ENCODE assay signal across 8 cellular contexts in the genomic region with DNA sequence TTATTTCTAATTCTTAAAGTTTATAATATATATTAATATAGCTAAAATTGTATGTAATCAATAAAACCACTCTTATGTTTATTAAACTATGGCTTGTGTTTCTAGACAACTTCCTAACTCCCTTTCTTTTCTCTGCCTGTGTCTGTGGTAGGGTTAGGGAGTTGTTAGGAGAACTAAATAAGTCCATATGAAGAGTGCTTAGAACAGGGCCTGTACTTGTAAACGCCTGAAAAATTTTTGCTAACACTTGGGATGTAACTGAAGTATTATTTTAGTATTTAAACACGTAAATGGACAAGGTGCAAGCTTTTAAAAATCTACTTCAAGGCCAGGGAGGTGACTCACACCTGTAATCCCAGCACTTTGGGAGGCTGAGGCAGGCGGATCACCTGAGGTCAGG. TPM values are rescaled to one million over a fixed set of nuclear protein-coding genes. Genes with fewer than 3 reads are reported as not detected.
DNase-seq lines count a peak whose midpoint lies in the region; ATAC-seq, FAIRE-seq and TF ChIP-seq lines count a peak whose summit lies in the region.
"Not testable (repeated sequence)": the region's sequence is repeated elsewhere in the genome, so short reads cannot be mapped to it uniquely, and the experiment has no call there.

No MANE protein-coding gene starts in this region.

- in situ Hi-C loops in K562 (cut with MboI), result not testable (repeated sequence)

- not testable (repeated sequence) for H3K4me1 ChIP-seq in K562 (replicated peaks in 1 of 2; ENCODE audit: control insufficient read depth in 2 of 2, insufficient read depth in 2 of 2, low read length in 2 of 2); left lung; upper lobe of right lung

- H3K4me1 Mint-ChIP-seq in T-helper 17 cell, result not testable (repeated sequence)
- peaks cover 10% of the 10 kb centered on the region for H3K4me1 Mint-ChIP-seq in activated CD4-positive, alpha-beta T cell treated with anti-CD3 and anti-CD28 coated beads for 36 hours
- H3K4me1 Mint-ChIP-seq in activated naive CD4-positive, alpha-beta T cell treated with anti-CD3 and anti-CD28 coated beads, Interleukin-2, amount 50 U/mL, for 24 hours, result peaks cover 13% of the 10 kb centered on the region

- ATAC-seq in T-helper 17 cell; activated CD4-positive, alpha-beta T cell treated with anti-CD3 and anti-CD28 coated beads for 36 hours: not testable (repeated sequence)
- ATAC-seq in K562 (peak; percentile 50), left lung (peak; percentile 36), upper lobe of right lung (peak; percentile 35)

- H3K27me3 Mint-ChIP-seq in T-helper 17 cell; activated CD4-positive, alpha-beta T cell treated with anti-CD3 and anti-CD28 coated beads for 36 hours; activated naive CD4-positive, alpha-beta T cell treated with anti-CD3 and anti-CD28 coated beads, Interleukin-2, amount 50 U/mL, for 24 hours: not testable (repeated sequence)

- FAIRE-seq in RCC 7860 (lab: Jason Lieb, UNC), result peak; percentile 29
- not testable (repeated sequence) for FAIRE-seq in K562 (lab: Jason Lieb, UNC)

- not testable (repeated sequence) for H3K36me3 Mint-ChIP-seq in T-helper 17 cell (ENCODE audit: low read depth)
- H3K36me3 Mint-ChIP-seq in activated CD4-positive, alpha-beta T cell treated with anti-CD3 and anti-CD28 coated beads for 36 hours (ENCODE audit: low read depth), result peaks cover 49% of the 10 kb centered on the region
- H3K36me3 Mint-ChIP-seq in activated naive CD4-positive, alpha-beta T cell treated with anti-CD3 and anti-CD28 coated beads, Interleukin-2, amount 50 U/mL, for 24 hours, result peaks cover 23% of the 10 kb centered on the region

- not testable (repeated sequence) for H3K9me3 ChIP-seq in T-helper 17 cell (ENCODE audit: control insufficient read depth, low read length, poor library complexity, severe bottlenecking); K562 (replicated peaks; ENCODE audit: control insufficient read depth, insufficient read depth, low read depth, low read length); upper lobe of right lung
- peaks cover 0 to 24% of the 10 kb centered on the region in 2 donors for H3K9me3 ChIP-seq in left lung

- not testable (repeated sequence) for TF ChIP-seq POLR2A in K562 (conservative IDR thresholded peaks at IDR 0.05)

- not testable (repeated sequence) for H3K9me1 ChIP-seq in K562 (ENCODE audit: control insufficient read depth, insufficient read depth, low read length)

- TF ChIP-seq CTCF in K562 (IDR thresholded peaks at IDR 0.05 in 2 of 3, conservative IDR thresholded peaks at IDR 0.05 in 1 of 3; ENCODE audit: insufficient read depth in 2 of 3, low read depth in 1 of 3, low read length in 3 of 3); left lung (IDR thresholded peaks at IDR 0.05); upper lobe of right lung (IDR thresholded peaks at IDR 0.05): not testable (repeated sequence)

- not testable (repeated sequence) for H3K9ac ChIP-seq in K562 (ENCODE audit: insufficient read depth in 1 of 2, low read depth in 2 of 2, low read length in 2 of 2)

- not testable (repeated sequence) for H3K27ac ChIP-seq in K562 (ENCODE audit: extremely low read depth, low read depth, low read length); left lung; upper lobe of right lung

- CTCF ChIA-PET in activated CD4-positive, alpha-beta T cell treated with anti-CD3 and anti-CD28 coated beads for 36 hours (lab: Charles Lee); K562 (lab: Yijun Ruan, JAX; ENCODE audit: low intra/inter-chr PET ratio): not testable (repeated sequence)

- peak overlapping the region; percentile 31 for H3K4me3 Mint-ChIP-seq in T-helper 17 cell
- not testable (repeated sequence) for H3K4me3 Mint-ChIP-seq in activated CD4-positive, alpha-beta T cell treated with anti-CD3 and anti-CD28 coated beads for 36 hours; activated naive CD4-positive, alpha-beta T cell treated with anti-CD3 and anti-CD28 coated beads, Interleukin-2, amount 50 U/mL, for 24 hours

- H3K79me2 ChIP-seq in K562 (ENCODE audit: control insufficient read depth, insufficient read depth, low read length), result not testable (repeated sequence)

- BruUV-seq in K562 (replicated peaks; lab: Mats Ljungman, UMichigan), result not testable (repeated sequence)

- H4K20me1 ChIP-seq in K562 (replicated peaks; ENCODE audit: control insufficient read depth, insufficient read depth, low read length), result not testable (repeated sequence)

- POLR2A ChIA-PET in activated CD4-positive, alpha-beta T cell treated with anti-CD3 and anti-CD28 coated beads for 36 hours (lab: Charles Lee), result not testable (repeated sequence)
- POLR2A ChIA-PET in K562 (lab: Yijun Ruan, JAX), result interaction anchor here (0.9 kb wide), 1 partner anchor 18 kb away, joined by 4 read pairs; no protein-coding TSS in a partner anchor

- WGBS in K562 (ENCODE audit: insufficient coverage, low coverage, missing lambda C conversion rate), result 93% methylated on average over 3 of the region's 3 CpGs

- not testable (repeated sequence) for H3K27ac Mint-ChIP-seq in T-helper 17 cell
- H3K27ac Mint-ChIP-seq in activated CD4-positive, alpha-beta T cell treated with anti-CD3 and anti-CD28 coated beads for 36 hours, result peak overlapping the region; percentile 69
- H3K27ac Mint-ChIP-seq in activated naive CD4-positive, alpha-beta T cell treated with anti-CD3 and anti-CD28 coated beads, Interleukin-2, amount 50 U/mL, for 24 hours, result peak overlapping the region; percentile 41

- not testable (repeated sequence) for H2AFZ ChIP-seq in K562 (ENCODE audit: low read depth, low read length)

- H3K27me3 ChIP-seq in K562 (ENCODE audit: control insufficient read depth in 2 of 2, insufficient read depth in 2 of 2, low read length in 2 of 2); left lung; upper lobe of right lung: not testable (repeated sequence)

- intact Hi-C loops in activated CD4-positive, alpha-beta T cell treated with anti-CD3 and anti-CD28 coated beads for 36 hours (cut with DNase I, micrococcal nuclease); K562 (cut with micrococcal nuclease); left lung (cut with DNase I); upper lobe of right lung (cut with DNase I): not testable (repeated sequence)

- peaks cover 54% of the 10 kb centered on the region for H3K36me3 ChIP-seq in K562 (ENCODE audit: control insufficient read depth, insufficient read depth, low read length)
- H3K36me3 ChIP-seq in left lung, result peaks cover 0 to 67% of the 10 kb centered on the region in 2 donors
- peaks cover 68% of the 10 kb centered on the region for H3K36me3 ChIP-seq in upper lobe of right lung

- not testable (repeated sequence) for H3K4me3 ChIP-seq in K562, left lung, upper lobe of right lung

- not testable (repeated sequence) for DNase-seq in RCC 7860 (ENCODE audit: low spot score); T-helper 17 cell; activated CD4-positive, alpha-beta T cell treated with anti-CD3 and anti-CD28 coated beads for 36 hours; K562 (ENCODE audit: extremely low read depth in 1 of 4, low spot score in 3 of 4); left lung; upper lobe of right lung
- peak; percentile 2 for DNase-seq in mesenteric fat pad (ENCODE audit: low spot score)

- H3K4me2 ChIP-seq in K562 (ENCODE audit: insufficient read depth, low read length), result not testable (repeated sequence)

- not testable (repeated sequence) for TF ChIP-seq EP300 in K562 (IDR thresholded peaks at IDR 0.05; ENCODE audit: low read length)

- not testable (repeated sequence) for TF ChIP-seq RAD21 in K562 (CRISPR knock-in tag; conservative IDR thresholded peaks at IDR 0.05 in 1 of 2, IDR thresholded peaks at IDR 0.05 in 1 of 2)

- peaks cover 11% of the 10 kb centered on the region for H3K9me3 Mint-ChIP-seq in activated CD4-positive, alpha-beta T cell treated with anti-CD3 and anti-CD28 coated beads for 36 hours (ENCODE audit: low read depth)
- peaks cover 12% of the 10 kb centered on the region for H3K9me3 Mint-ChIP-seq in activated naive CD4-positive, alpha-beta T cell treated with anti-CD3 and anti-CD28 coated beads, Interleukin-2, amount 50 U/mL, for 24 hours

RNA-seq across cellular contexts. Expression of a gene that starts 9.3 kb away (rescaled TPM):
- total RNA-seq in T-helper 17 cell (1 to 10 TPM; 4.8 TPM), K562 (2014; rRNA removed) (9.4 and 10.2 TPM in 2 replicates), K562 (2014; rRNA removed; fragmentation: Illumina TruSeq; extraction: Trizol) (12.9 TPM in 2 replicates), K562 (2015; rRNA removed; fragmentation: Illumina TruSeq; extraction: Trizol) (13.6 and 14.7 TPM in 2 replicates), K562 (2021) (7.7 and 9.8 TPM in 2 replicates), left lung (1 to 10 TPM; 2.4 to 9.7 TPM), mesenteric fat pad (2.4 TPM), upper lobe of right lung (6.7 TPM)
- total RNA-seq in activated CD4-positive, alpha-beta T cell treated with anti-CD3 and anti-CD28 coated beads for 36 hours, result 1 to 10 TPM; 3.5 to 3.9 TPM
- 55.6 and 75.9 TPM in 2 replicates for total RNA-seq in K562 (2011; cell fraction: chromatin; rRNA removed; ENCODE audit: low replicate concordance)
- total RNA-seq in K562 (2011; cell fraction: nucleolus; rRNA removed), result 29.4 and 32.8 TPM in 2 replicates
- total RNA-seq in K562 (2011; cell fraction: nucleoplasm; rRNA removed), result 32.4 and 37.9 TPM in 2 replicates
- polyA plus RNA-seq in K562 (2011; rRNA removed) (7.2 and 10.0 TPM in 2 replicates), K562 (2014; fragmentation: Illumina TruSeq; extraction: Trizol) (7.3 and 9.1 TPM in 2 replicates), K562 (2014; fragmentation: Nextera tagmentation; extraction: Ambion mirVana) (1 to 10 TPM; 5.8 to 9.8 TPM), K562 (2014; rRNA removed) (6.2 and 7.2 TPM in 2 replicates)
- polyA plus RNA-seq in K562 (2011; cell fraction: cytosol; rRNA removed), result 3.7 and 4.5 TPM in 2 replicates
- polyA plus RNA-seq in K562 (2011; cell fraction: nucleus; rRNA removed), result 5.4 and 5.5 TPM in 2 replicates
- 5.4 and 5.7 TPM in 2 replicates for polyA plus RNA-seq in K562 (2012)
- 29.4 and 37.8 TPM in 2 replicates for polyA minus RNA-seq in K562 (2011; rRNA and poly(A)+ RNA removed)
- 5.4 and 7.9 TPM in 2 replicates for polyA minus RNA-seq in K562 (2011; cell fraction: cytosol; rRNA and poly(A)+ RNA removed)
- 13.6 and 21.1 TPM in 2 replicates for polyA minus RNA-seq in K562 (2011; cell fraction: nucleus; rRNA and poly(A)+ RNA removed)
